ENCODE assay signal across 8 cellular contexts in genomic region chr11:29333993-29334780, GRCh38.
DNase-seq lines count a peak whose midpoint lies in the region; ATAC-seq, FAIRE-seq and TF ChIP-seq lines count a peak whose summit lies in the region.

No MANE protein-coding gene starts in this region.

- H3K4me1 ChIP-seq in SJSA1 (replicated peaks), result peaks cover 37% of the 10 kb centered on the region
- no peaks in the 10 kb centered on the region for H3K4me1 ChIP-seq in suprapubic skin

- ATAC-seq in GM21737 (IDR thresholded peaks at IDR 0.05; ENCODE audit: unreplicated experiment), result peak; percentile 83

- H3K9me3 ChIP-seq in SJSA1 (replicated peaks) (no peaks in the 10 kb centered on the region), suprapubic skin (no peaks in the 10 kb centered on the region)

- TF ChIP-seq EP300 in suprapubic skin (IDR thresholded peaks at IDR 0.05), result no peak

- H3K27me3 ChIP-seq in SJSA1 (replicated peaks), result no peaks in the 10 kb centered on the region
- no peaks in the 10 kb centered on the region for H3K27me3 ChIP-seq in suprapubic skin

- peak in 1 of 2 donors; percentile 11 for TF ChIP-seq CTCF in suprapubic skin (IDR thresholded peaks at IDR 0.05)

- WGBS in suprapubic skin, result 28% methylated on average over 5 of the region's 5 CpGs

- H3K27ac ChIP-seq in SJSA1 (peak overlapping the region; percentile 29), suprapubic skin (no peak overlapping the region)

- DNase-seq in NCI-H446 (lab: John Stamatoyannopoulos, UW), result peak; percentile 22 to 51
- no peak for DNase-seq in NCI-H446 treated with DMSO at 0.1 percent for 48 hours (lab: John Stamatoyannopoulos, UW)
- DNase-seq in HTR-8/SVneo (ENCODE audit: insufficient read length, low spot score), result peak; percentile 57
- peak; percentile 50 to 77 for DNase-seq in SJSA1 (ENCODE audit: low read depth in 1 of 2, low spot score in 2 of 2)
- DNase-seq in iPS DF 19.7 (ENCODE audit: low read depth, low spot score), result peak; percentile 12
- DNase-seq in suprapubic skin (ENCODE audit: low spot score in 2 of 2), result no peak
- no peak for DNase-seq in activated CD4-positive, CD25-positive, alpha-beta regulatory T cell treated with anti-CD3 and anti-CD28 coated beads, Interleukin-2, amount 50 U/mL, for 72 hours

- FAIRE-seq in HTR-8/SVneo (lab: Jason Lieb, UNC), result no peak

- no peak overlapping the region for H3K4me3 ChIP-seq in SJSA1
- no peak overlapping the region for H3K4me3 ChIP-seq in suprapubic skin

- H3K36me3 ChIP-seq in SJSA1, result no peaks in the 10 kb centered on the region
- no peaks in the 10 kb centered on the region for H3K36me3 ChIP-seq in suprapubic skin

- no peak for TF ChIP-seq POLR2A in suprapubic skin (IDR thresholded peaks at IDR 0.05)

Comparison
In these comparisons a context has a peak if more than half of its experiments do, and no peak if none do; other contexts are left out.
1. DNase-seq: peak in NCI-H446 (2 of 2), HTR-8/SVneo (single experiment), SJSA1 (2 of 2) and iPS DF 19.7 (single experiment); none in NCI-H446 treated with DMSO at 0.1 percent for 48 hours (single experiment), suprapubic skin (0 of 2) and activated CD4-positive, CD25-positive, alpha-beta regulatory T cell treated with anti-CD3 and anti-CD28 coated beads, Interleukin-2, amount 50 U/mL, for 72 hours (single experiment).